8 cellular contexts compared by ENCODE assay signal in genomic region chr18:11980555-11981382, GRCh38. TPM values are rescaled to one million over a fixed set of nuclear protein-coding genes. Genes with fewer than 3 reads are reported as not detected.
DNase-seq lines count a peak whose midpoint lies in the region; ATAC-seq and TF ChIP-seq lines count a peak whose summit lies in the region.

No MANE protein-coding gene starts in this region.

- H3K27ac Mint-ChIP-seq in activated T-helper 17 cell treated with anti-CD3 and anti-CD28 coated beads, Interleukin-2, amount 50 U/mL, for 72 hours, result peak overlapping the region; percentile 72
- H3K27ac Mint-ChIP-seq in naive thymus-derived CD8-positive, alpha-beta T cell, result peak overlapping the region in 8 of 10 donors; percentile 43 to 88 (median 69)
- peak overlapping the region; percentile 81 for H3K27ac Mint-ChIP-seq in stimulated activated naive B cell treated with anti-CD40 and anti-IgM and Interleukin-4, amounts not matched to agents 10 μg/mL and 1 μg/mL and 100 μg/mL, for 72 hours

- peak overlapping the region; percentile 92 for H3K9ac ChIP-seq in KMS-11

- peak; percentile 99 for DNase-seq in Daoy (ENCODE audit: low read depth)
- DNase-seq in RPMI7951 (ENCODE audit: low read depth), result peak; percentile 96
- DNase-seq in fibroblast of mammary gland (ENCODE audit: low read depth), result peak; percentile 97
- DNase-seq in naive thymus-derived CD8-positive, alpha-beta T cell, result peak; percentile 88 to 96 (median 92)
- DNase-seq in stimulated activated naive B cell treated with anti-CD40 and anti-IgM and Interleukin-4, amounts not matched to agents 10 μg/mL and 1 μg/mL and 100 μg/mL, for 72 hours, result peak; percentile 97

- H3K4me1 Mint-ChIP-seq in activated T-helper 17 cell treated with anti-CD3 and anti-CD28 coated beads, Interleukin-2, amount 50 U/mL, for 72 hours, result peaks cover 4% of the 10 kb centered on the region
- peaks cover 4 to 21% (median 17%) of the 10 kb centered on the region in 4 donors for H3K4me1 Mint-ChIP-seq in naive thymus-derived CD8-positive, alpha-beta T cell
- H3K4me1 Mint-ChIP-seq in stimulated activated naive B cell treated with anti-CD40 and anti-IgM and Interleukin-4, amounts not matched to agents 10 μg/mL and 1 μg/mL and 100 μg/mL, for 72 hours, result peaks cover 11 to 25% of the 10 kb centered on the region in 2 donors

- no peaks in the 10 kb centered on the region for H3K9me3 Mint-ChIP-seq in activated T-helper 17 cell treated with anti-CD3 and anti-CD28 coated beads, Interleukin-2, amount 50 U/mL, for 72 hours
- H3K9me3 Mint-ChIP-seq in naive thymus-derived CD8-positive, alpha-beta T cell, result no peaks in the 10 kb centered on the region
- no peaks in the 10 kb centered on the region for H3K9me3 Mint-ChIP-seq in stimulated activated naive B cell treated with anti-CD40 and anti-IgM and Interleukin-4, amounts not matched to agents 10 μg/mL and 1 μg/mL and 100 μg/mL, for 72 hours

- no peaks in the 10 kb centered on the region for H3K27me3 Mint-ChIP-seq in activated T-helper 17 cell treated with anti-CD3 and anti-CD28 coated beads, Interleukin-2, amount 50 U/mL, for 72 hours
- peaks cover 0 to 7% (median 0%) of the 10 kb centered on the region in 5 donors for H3K27me3 Mint-ChIP-seq in naive thymus-derived CD8-positive, alpha-beta T cell
- no peaks in the 10 kb centered on the region for H3K27me3 Mint-ChIP-seq in stimulated activated naive B cell treated with anti-CD40 and anti-IgM and Interleukin-4, amounts not matched to agents 10 μg/mL and 1 μg/mL and 100 μg/mL, for 72 hours

- peak; percentile 83 for ATAC-seq in GM21786 (IDR thresholded peaks at IDR 0.05; ENCODE audit: unreplicated experiment)
- ATAC-seq in activated T-helper 17 cell treated with anti-CD3 and anti-CD28 coated beads, Interleukin-2, amount 50 U/mL, for 72 hours (replicated peaks), result peak; percentile 88
- peak; percentile 90 to 95 for ATAC-seq in naive thymus-derived CD8-positive, alpha-beta T cell
- peak; percentile 91 to 92 for ATAC-seq in stimulated activated naive B cell treated with anti-CD40 and anti-IgM and Interleukin-4, amounts not matched to agents 10 μg/mL and 1 μg/mL and 100 μg/mL, for 72 hours (replicated peaks)

- H3K4me2 ChIP-seq in KMS-11, result peak overlapping the region; percentile 35

- no peaks in the 10 kb centered on the region for H3K36me3 ChIP-seq in KMS-11 (ENCODE audit: insufficient read depth)

- POLR2A ChIA-PET in naive thymus-derived CD8-positive, alpha-beta T cell (lab: Charles Lee), result interaction anchor here (0.6 to 2.4 kb wide), 8 partner anchors 12 to 287 kb away, joined by 3 to 15 read pairs (median 6); partner anchors contain the start of genes CHMP1B and MPPE1

- peak overlapping the region; percentile 94 for H3K27ac ChIP-seq in KMS-11

- no peaks in the 10 kb centered on the region for H4K20me1 ChIP-seq in KMS-11 (ENCODE audit: insufficient read depth)

- TF ChIP-seq CTCF in KMS-11 (conservative IDR thresholded peaks at IDR 0.05; ENCODE audit: low read depth, low read length), result no peak
- TF ChIP-seq CTCF in fibroblast of mammary gland (conservative IDR thresholded peaks at IDR 0.05; ENCODE audit: control insufficient read depth, insufficient read depth, low read depth, low read length), result no peak

- peak overlapping the region; percentile 91 for H3K4me3 Mint-ChIP-seq in activated T-helper 17 cell treated with anti-CD3 and anti-CD28 coated beads, Interleukin-2, amount 50 U/mL, for 72 hours
- peak overlapping the region; percentile 82 to 92 (median 86) for H3K4me3 Mint-ChIP-seq in naive thymus-derived CD8-positive, alpha-beta T cell
- peak overlapping the region; percentile 87 to 88 for H3K4me3 Mint-ChIP-seq in stimulated activated naive B cell treated with anti-CD40 and anti-IgM and Interleukin-4, amounts not matched to agents 10 μg/mL and 1 μg/mL and 100 μg/mL, for 72 hours

- H2AFZ ChIP-seq in KMS-11 (ENCODE audit: low read depth), result peak overlapping the region; percentile 80

- peaks cover 18% of the 10 kb centered on the region for H3K4me1 ChIP-seq in KMS-11 (ENCODE audit: low read depth, poor library complexity, severe bottlenecking)

- H3K27me3 ChIP-seq in KMS-11 (ENCODE audit: insufficient read depth, low read depth), result no peaks in the 10 kb centered on the region

- no peaks in the 10 kb centered on the region for H3K79me2 ChIP-seq in KMS-11 (ENCODE audit: insufficient read depth, low read depth)

- no peaks in the 10 kb centered on the region for H3K36me3 Mint-ChIP-seq in activated T-helper 17 cell treated with anti-CD3 and anti-CD28 coated beads, Interleukin-2, amount 50 U/mL, for 72 hours (ENCODE audit: low read depth)
- no peaks in the 10 kb centered on the region for H3K36me3 Mint-ChIP-seq in naive thymus-derived CD8-positive, alpha-beta T cell
- no peaks in the 10 kb centered on the region for H3K36me3 Mint-ChIP-seq in stimulated activated naive B cell treated with anti-CD40 and anti-IgM and Interleukin-4, amounts not matched to agents 10 μg/mL and 1 μg/mL and 100 μg/mL, for 72 hours

- H3K4me3 ChIP-seq in KMS-11 (IDR thresholded peaks at IDR 0.05; ENCODE audit: insufficient read depth, low read depth, low read length) (no peak overlapping the region), fibroblast of mammary gland (ENCODE audit: control insufficient read depth, low read depth, low read length) (peak overlapping the region; percentile 50)

RNA-seq across cellular contexts. Expression of gene IMPA2, which starts 0.5 kb away (rescaled TPM):
- total RNA-seq in Daoy (2014; rRNA removed; shearing (Covaris generic)), result 14.4 and 18.2 TPM in 2 replicates
- 10.0 and 10.2 TPM in 2 replicates for total RNA-seq in RPMI7951 (2014; rRNA removed; shearing (Covaris generic))
- 10 to 100 TPM; 18.3 to 23.7 TPM for total RNA-seq in activated T-helper 17 cell treated with anti-CD3 and anti-CD28 coated beads, Interleukin-2, amount 50 U/mL, for 72 hours
- 1 to 10 TPM; 7.8 to 9.5 TPM for total RNA-seq in naive thymus-derived CD8-positive, alpha-beta T cell
- polyA plus RNA-seq in naive thymus-derived CD8-positive, alpha-beta T cell, result 1 to 10 TPM; 4.3 to 8.2 (median 4.5) TPM
